23 cellular contexts compared by ENCODE assay signal in the genomic region with DNA sequence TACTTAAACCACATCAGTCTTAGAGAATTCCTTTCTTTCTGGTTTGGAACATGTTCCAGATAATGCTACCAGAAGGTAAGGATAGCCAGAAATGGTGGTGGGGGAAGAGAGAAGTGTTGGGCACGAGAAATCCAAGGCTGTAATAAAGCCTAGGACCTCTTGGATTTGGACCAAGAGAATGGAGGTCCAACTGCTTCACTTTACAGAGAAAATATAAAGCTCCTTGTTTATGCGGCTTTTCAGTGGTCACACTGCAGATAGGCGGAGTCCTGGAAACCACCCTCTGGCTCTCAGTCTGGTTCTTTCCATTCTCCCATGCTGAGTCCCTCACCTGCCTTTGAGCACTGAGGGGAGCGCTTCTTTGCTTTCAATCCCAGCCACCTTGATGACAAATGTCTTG.
"Had no signal": no experiment of that assay in that cellular context is flagged by ENCODE, and none has a peak within 500 bp of the region (broad histone marks: within the 10 kb centered on the region; RNA-seq: fewer than 3 reads in every experiment).

No MANE protein-coding gene starts in this region.

- H3K4me1 ChIP-seq: gastrocnemius medialis, parathyroid adenoma, right lobe of liver, suprapubic skin, transverse colon, vagina had no signal

- FAIRE-seq: kidney, small intestine had no signal

- H3K79me2 ChIP-seq: parathyroid adenoma had no signal

- H3K9ac ChIP-seq: neural progenitor cell, parathyroid adenoma had no signal

- H3K36me3 ChIP-seq: gastrocnemius medialis, neural progenitor cell, right lobe of liver, suprapubic skin, transverse colon, vagina had no signal

- H3K4me3 ChIP-seq: gastrocnemius medialis, neural progenitor cell, right lobe of liver, suprapubic skin, transverse colon, vagina had no signal

- H3K27ac ChIP-seq: epithelial cell of prostate, gastrocnemius medialis, neural progenitor cell, parathyroid adenoma, right lobe of liver, suprapubic skin, transverse colon, vagina had no signal

- H3K9me3 ChIP-seq: gastrocnemius medialis, right lobe of liver, suprapubic skin, transverse colon, vagina had no signal

- DNase-seq: effector CD8-positive, alpha-beta T cell; endodermal cell; foreskin fibroblast; gastrocnemius medialis; head of caudate nucleus; kidney; mesenchymal stem cell; midbrain; naive thymus-derived CD4-positive, alpha-beta T cell; right lobe of liver; small intestine; stimulated activated CD4-positive, alpha-beta T cell treated with anti-CD3 and anti-CD28 coated beads, Interleukin-15, amount 100 ng/mL, for 24 hours; stimulated activated CD4-positive, alpha-beta T cell treated with anti-CD3 and anti-CD28 coated beads, Interleukin-2, amount 100 ng/mL, for 48 hours; stimulated activated naive B cell treated with anti-CD40 and anti-IgM and Interleukin-4, amounts not matched to agents 10 μg/mL and 1 μg/mL and 100 μg/mL, for 72 hours; stimulated activated naive CD8-positive, alpha-beta T cell treated with anti-CD3 and anti-CD28 coated beads, Interleukin-15, amount 100 ng/mL, for 72 hours; transverse colon had no signal

- ATAC-seq: esophagus mucosa; gastrocnemius medialis; left lobe of liver; naive thymus-derived CD4-positive, alpha-beta T cell; right lobe of liver; stimulated activated naive B cell treated with anti-CD40 and anti-IgM and Interleukin-4, amounts not matched to agents 10 μg/mL and 1 μg/mL and 100 μg/mL, for 72 hours; stimulated activated naive CD8-positive, alpha-beta T cell treated with anti-CD3 and anti-CD28 coated beads, Interleukin-15, amount 100 ng/mL, for 72 hours had no signal

- H3K4me2 ChIP-seq: neural progenitor cell had no signal

- H2AFZ ChIP-seq: neural progenitor cell, parathyroid adenoma had no signal

- H3K27me3 ChIP-seq: gastrocnemius medialis, neural progenitor cell, right lobe of liver, suprapubic skin, transverse colon, vagina had no signal
